In genomic region chr10:74976565-74976964, GRCh38 we compare ENCODE assay signal across 14 cellular contexts.
DNase-seq lines count a peak whose midpoint lies in the region.
"Had no signal": no experiment of that assay in that cellular context is flagged by ENCODE, and none has a peak within 500 bp of the region (broad histone marks: within the 10 kb centered on the region; RNA-seq: fewer than 3 reads in every experiment).

No MANE protein-coding gene starts in this region.

- intact Hi-C loops in activated naive CD4-positive, alpha-beta T cell treated with anti-CD3 and anti-CD28 coated beads for 36 hours (cut with micrococcal nuclease) = loop anchor here (2.0 to 5.0 kb wide), 2 partner anchors 66 to 474 kb away; no protein-coding TSS in a partner anchor

- H3K27me3 Mint-ChIP-seq in activated naive CD4-positive, alpha-beta T cell treated with anti-CD3 and anti-CD28 coated beads, Interleukin-2, amount 50 U/mL, for 24 hours = no peaks in the 10 kb centered on the region
- no peaks in the 10 kb centered on the region for H3K27me3 Mint-ChIP-seq in activated naive CD4-positive, alpha-beta T cell treated with anti-CD3 and anti-CD28 coated beads for 36 hours (ENCODE audit: low read depth)
- peaks cover 0 to 6% (median 3%) of the 10 kb centered on the region in 3 donors for H3K27me3 Mint-ChIP-seq in immature natural killer cell (ENCODE audit: low read depth in 3 of 3)
- H3K27me3 Mint-ChIP-seq: activated CD4-positive, alpha-beta memory T cell treated with anti-CD3 and anti-CD28 coated beads for 36 hours; dendritic cell treated with granulocyte-macrophage colony-stimulating factor and Interleukin-4, amounts not matched to agents 40 ng/mL and 50 ng/mL, for 4 days had no signal

- no peak overlapping the region for H3K4me3 Mint-ChIP-seq in activated naive CD4-positive, alpha-beta T cell treated with anti-CD3 and anti-CD28 coated beads, Interleukin-2, amount 50 U/mL, for 24 hours
- no peak overlapping the region for H3K4me3 Mint-ChIP-seq in activated naive CD4-positive, alpha-beta T cell treated with anti-CD3 and anti-CD28 coated beads for 36 hours
- H3K4me3 Mint-ChIP-seq in immature natural killer cell = peak overlapping the region in 3 of 5 donors; percentile 4 to 23 (median 18)
- H3K4me3 Mint-ChIP-seq: activated CD4-positive, alpha-beta memory T cell treated with anti-CD3 and anti-CD28 coated beads for 36 hours; dendritic cell treated with granulocyte-macrophage colony-stimulating factor and Interleukin-4, amounts not matched to agents 40 ng/mL and 50 ng/mL, for 4 days had no signal

- DNase-seq in activated naive CD4-positive, alpha-beta T cell treated with anti-CD3 and anti-CD28 coated beads for 36 hours = no peak
- peak; percentile 42 for DNase-seq in SK-MEL-5 (ENCODE audit: low read depth, low spot score)
- no peak for DNase-seq in immature natural killer cell
- DNase-seq in stimulated activated CD4-positive, alpha-beta T cell treated with anti-CD3 and anti-CD28 coated beads, Interleukin-15, amount 100 ng/mL, for 24 hours = no peak
- no peak for DNase-seq in midbrain (lab: John Stamatoyannopoulos, UW)
- DNase-seq in NCI-H2107 (lab: John Stamatoyannopoulos, UW) = no peak
- DNase-seq in HK-2 (ENCODE audit: unreplicated experiment) = no peak
- DNase-seq: activated CD4-positive, alpha-beta memory T cell treated with anti-CD3 and anti-CD28 coated beads for 36 hours; left cardiac atrium; NCI-H2081 treated with DMSO at 0.1 percent for 48 hours; psoas muscle; SJCRH30 had no signal

- peak overlapping the region; percentile 13 for H3K27ac Mint-ChIP-seq in activated naive CD4-positive, alpha-beta T cell treated with anti-CD3 and anti-CD28 coated beads, Interleukin-2, amount 50 U/mL, for 24 hours
- no peak overlapping the region for H3K27ac Mint-ChIP-seq in activated naive CD4-positive, alpha-beta T cell treated with anti-CD3 and anti-CD28 coated beads for 36 hours
- H3K27ac Mint-ChIP-seq in immature natural killer cell = peak overlapping the region in 3 of 6 donors; percentile 42 to 91 (median 45)
- H3K27ac Mint-ChIP-seq: dendritic cell treated with granulocyte-macrophage colony-stimulating factor and Interleukin-4, amounts not matched to agents 40 ng/mL and 50 ng/mL, for 4 days had no signal

- CTCF ChIA-PET in activated naive CD4-positive, alpha-beta T cell treated with anti-CD3 and anti-CD28 coated beads for 36 hours (lab: Charles Lee) = interaction anchor here (0.6 to 2.1 kb wide), 5 partner anchors 9 to 680 kb away, joined by 3 to 10 read pairs (median 4); no protein-coding TSS in a partner anchor

- peaks cover 32% of the 10 kb centered on the region for H3K36me3 Mint-ChIP-seq in activated naive CD4-positive, alpha-beta T cell treated with anti-CD3 and anti-CD28 coated beads, Interleukin-2, amount 50 U/mL, for 24 hours
- H3K36me3 Mint-ChIP-seq in activated naive CD4-positive, alpha-beta T cell treated with anti-CD3 and anti-CD28 coated beads for 36 hours (ENCODE audit: low read depth) = peaks cover 14% of the 10 kb centered on the region
- H3K36me3 Mint-ChIP-seq in immature natural killer cell = peaks cover 14 to 46% (median 33%) of the 10 kb centered on the region in 3 donors

- H3K9me3 Mint-ChIP-seq in activated naive CD4-positive, alpha-beta T cell treated with anti-CD3 and anti-CD28 coated beads, Interleukin-2, amount 50 U/mL, for 24 hours = no peaks in the 10 kb centered on the region
- no peaks in the 10 kb centered on the region for H3K9me3 Mint-ChIP-seq in activated naive CD4-positive, alpha-beta T cell treated with anti-CD3 and anti-CD28 coated beads for 36 hours
- H3K9me3 Mint-ChIP-seq in immature natural killer cell = no peaks in the 10 kb centered on the region
- H3K9me3 Mint-ChIP-seq: activated CD4-positive, alpha-beta memory T cell treated with anti-CD3 and anti-CD28 coated beads for 36 hours; dendritic cell treated with granulocyte-macrophage colony-stimulating factor and Interleukin-4, amounts not matched to agents 40 ng/mL and 50 ng/mL, for 4 days had no signal

- in situ Hi-C loops in SK-MEL-5 (cut with HindIII; ENCODE audit: low pct_unique_long_range_greater_than_20kb, low sequenced_read_pairs) = no loop called here

- H3K4me1 Mint-ChIP-seq in activated naive CD4-positive, alpha-beta T cell treated with anti-CD3 and anti-CD28 coated beads, Interleukin-2, amount 50 U/mL, for 24 hours = peaks cover 40% of the 10 kb centered on the region
- peaks cover 31% of the 10 kb centered on the region for H3K4me1 Mint-ChIP-seq in activated naive CD4-positive, alpha-beta T cell treated with anti-CD3 and anti-CD28 coated beads for 36 hours (ENCODE audit: low read depth)
- peaks cover 44 to 65% of the 10 kb centered on the region in 2 donors for H3K4me1 Mint-ChIP-seq in immature natural killer cell

Comparison
In these comparisons a context has a peak if more than half of its experiments do, and no peak if none do; other contexts are left out.
1. H3K4me3 Mint-ChIP-seq: peak in immature natural killer cell (3 of 5); none in activated naive CD4-positive, alpha-beta T cell treated with anti-CD3 and anti-CD28 coated beads, Interleukin-2, amount 50 U/mL, for 24 hours (single experiment) and activated naive CD4-positive, alpha-beta T cell treated with anti-CD3 and anti-CD28 coated beads for 36 hours (single experiment).